In genomic region chr19:43595999-43596841, GRCh38 we compare ENCODE assay signal across 8 cellular contexts. TPM values are rescaled to one million over a fixed set of nuclear protein-coding genes. Genes with fewer than 3 reads are reported as not detected.
A peak's percentile ranks its signal among the peaks of the same experiment; 100 is the strongest.
DNase-seq lines count a peak whose midpoint lies in the region; ATAC-seq and TF ChIP-seq lines count a peak whose summit lies in the region.

TSS of gene IRGQ (minus strand) at chr19:43596134. CDS start at chr19:43595338, 796 bp downstream.
TSS of gene ZNF576 (plus strand) at chr19:43596595. CDS start at chr19:43597109, 514 bp downstream.

- H4K20me1 ChIP-seq in H9 (ENCODE audit: control insufficient read depth, insufficient read depth, insufficient read length): no peaks in the 10 kb centered on the region

- H3K9me3 Mint-ChIP-seq in H9: no peaks in the 10 kb centered on the region; a peak in 1 of 5 replicates
- H3K9me3 Mint-ChIP-seq in natural killer cell treated with Interleukin-12 subunit alpha and Interleukin-12 subunit beta and Interleukin-15 and Interleukin-18, amount 100 ng/mL, for 72 hours: no peaks in the 10 kb centered on the region

- no peaks in the 10 kb centered on the region for H3K27me3 ChIP-seq in H9 (ENCODE audit: insufficient read depth, low read length)
- no peaks in the 10 kb centered on the region for H3K27me3 ChIP-seq in MG63

- peaks cover 20% of the 10 kb centered on the region for H3K23me2 ChIP-seq in H9 (ENCODE audit: insufficient read length, low read depth, low read length, poor library complexity, severe bottlenecking)

- no peak; the same call in 2 of the 3 replicates for TF ChIP-seq CTCF in H9 (conservative IDR thresholded peaks at IDR 0.05)
- no peak for TF ChIP-seq CTCF in fibroblast of pulmonary artery (IDR thresholded peaks at IDR 0.05; ENCODE audit: low read length, missing control alignments)

- peak within 1 kb of the TSS; percentile 41 for H4K5ac ChIP-seq in H9 (ENCODE audit: insufficient read length, low read depth, low read length)

- no peak within 1 kb of the TSS for H3K56ac ChIP-seq in H9 (ENCODE audit: insufficient read length, low read depth, low read length)

- no peak within 1 kb of the TSS for H4K8ac ChIP-seq in H9 (replicated peaks; ENCODE audit: insufficient read length, low read depth, low read length)

- peaks cover 4% of the 10 kb centered on the region; the same call in 1 of the 2 replicates for H3K79me2 ChIP-seq in H9 (ENCODE audit: insufficient read depth, low read length)

- peaks cover 18 to 25% of the 10 kb centered on the region in 2 experiments for H3K4me1 Mint-ChIP-seq in H9
- H3K4me1 Mint-ChIP-seq in natural killer cell treated with Interleukin-12 subunit alpha and Interleukin-12 subunit beta and Interleukin-15 and Interleukin-18, amount 100 ng/mL, for 72 hours (ENCODE audit: low read depth in 2 of 2): peaks cover 34 to 40% of the 10 kb centered on the region in 2 donors

- peaks cover 52% of the 10 kb centered on the region for H3K36me3 ChIP-seq in MG63

- H3K9me3 ChIP-seq in H9 (ENCODE audit: control insufficient read depth, low read depth, low read length) (no peaks in the 10 kb centered on the region), MG63 (no peaks in the 10 kb centered on the region)

- H2AFZ ChIP-seq in H9 (ENCODE audit: low read length): no peak within 1 kb of the TSS

- no peaks in the 10 kb centered on the region for H3K79me1 ChIP-seq in H9 (ENCODE audit: insufficient read depth, low read depth, low read length, poor library complexity, severe bottlenecking)

- H4K91ac ChIP-seq in H9 (ENCODE audit: insufficient read length, low read depth, low read length): no peak within 1 kb of the TSS

- peak within 1 kb of the TSS; percentile 94 for H3K18ac ChIP-seq in H9 (ENCODE audit: insufficient read length, low read depth, low read length)

- no peak within 1 kb of the TSS for H2BK12ac ChIP-seq in H9 (ENCODE audit: insufficient read length, low read depth, low read length)

- no peak within 1 kb of the TSS for H2BK5ac ChIP-seq in H9 (ENCODE audit: insufficient read length, low read length)

- WGBS in H9 (ENCODE audit: extremely low coverage, insufficient read length, low lambda C conversion rate): no CpG with 5 or more reads among the region's 60 CpGs

- peak within 1 kb of the TSS; percentile 92 to 95 for H3K4me3 Mint-ChIP-seq in H9
- H3K4me3 Mint-ChIP-seq in natural killer cell treated with Interleukin-12 subunit alpha and Interleukin-12 subunit beta and Interleukin-15 and Interleukin-18, amount 100 ng/mL, for 72 hours: peak within 1 kb of the TSS; percentile 99

- H3K4me3 ChIP-seq in MG63: peak within 1 kb of the TSS; percentile 66
- peak within 1 kb of the TSS; percentile 94 for H3K4me3 ChIP-seq in fibroblast of pulmonary artery (replicated peaks; ENCODE audit: low read depth, low read length)

- H3K4me2 ChIP-seq in H9 (ENCODE audit: insufficient read depth, insufficient read length, low read length): peak within 1 kb of the TSS; percentile 98

- H3K27ac ChIP-seq in H9 (ENCODE audit: insufficient read length, low read depth, low read length): peak within 1 kb of the TSS; percentile 11

- H3K27me3 Mint-ChIP-seq in H9 (ENCODE audit: low read depth): no peaks in the 10 kb centered on the region
- no peaks in the 10 kb centered on the region for H3K27me3 Mint-ChIP-seq in natural killer cell treated with Interleukin-12 subunit alpha and Interleukin-12 subunit beta and Interleukin-15 and Interleukin-18, amount 100 ng/mL, for 72 hours

- no peak within 1 kb of the TSS for H3K23ac ChIP-seq in H9 (ENCODE audit: insufficient read length, low read depth, low read length)

- H3K36me3 Mint-ChIP-seq in H9 (ENCODE audit: insufficient read depth in 1 of 3, low read depth in 3 of 3): peaks cover 13 to 37% (median 27%) of the 10 kb centered on the region in 3 experiments
- H3K36me3 Mint-ChIP-seq in natural killer cell treated with Interleukin-12 subunit alpha and Interleukin-12 subunit beta and Interleukin-15 and Interleukin-18, amount 100 ng/mL, for 72 hours: peaks cover 10% of the 10 kb centered on the region

- peak within 1 kb of the TSS; percentile 96 to 99 (median 99) for H3K27ac Mint-ChIP-seq in H9
- H3K27ac Mint-ChIP-seq in natural killer cell treated with Interleukin-12 subunit alpha and Interleukin-12 subunit beta and Interleukin-15 and Interleukin-18, amount 100 ng/mL, for 72 hours: peak within 1 kb of the TSS; percentile 99 to 100

- peak; percentile 91 to 95 for ATAC-seq in natural killer cell treated with Interleukin-12 subunit alpha and Interleukin-12 subunit beta and Interleukin-15 and Interleukin-18, amount 100 ng/mL, for 72 hours
- ATAC-seq in stimulated activated naive CD8-positive, alpha-beta T cell treated with anti-CD3 and anti-CD28 coated beads, Interleukin-15, Interleukin-2, amounts not matched to agents 100 U/mL and 50 U/mL, for 24 hours: peak; percentile 83

- H3T11ph ChIP-seq in H9 (ENCODE audit: low read length): no peak within 1 kb of the TSS

- DNase-seq in ELR (ENCODE audit: low read depth) (peak; percentile 99), H9 (peak; percentile 100), MG63 (peak; percentile 98), SHP77 treated with DMSO at 0.1 percent for 48 hours (lab: John Stamatoyannopoulos, UW) (peak; percentile 95), fibroblast of pulmonary artery (ENCODE audit: low read depth) (peak; percentile 100)
- peak; percentile 100 for DNase-seq in activated effector memory CD4-positive, alpha-beta T cell treated with anti-CD3 and anti-CD28 coated beads, Interleukin-2, amount 50 U/mL, for 16 hours
- DNase-seq in natural killer cell treated with Interleukin-12 subunit alpha and Interleukin-12 subunit beta and Interleukin-15 and Interleukin-18, amount 100 ng/mL, for 72 hours (ENCODE audit: low spot score): peak; percentile 100
- DNase-seq in stimulated activated naive CD8-positive, alpha-beta T cell treated with anti-CD3 and anti-CD28 coated beads, Interleukin-15, Interleukin-2, amounts not matched to agents 100 U/mL and 50 U/mL, for 24 hours: peak; percentile 100

- no peak within 1 kb of the TSS for H2AK5ac ChIP-seq in H9 (ENCODE audit: insufficient read length, low read length)

- 0 out of 2 replicates have a peak, but pooled peaks cover 3% of the 10 kb centered on the region for H3K4me1 ChIP-seq in H9 (ENCODE audit: insufficient read depth, low read length)

- no peak within 1 kb of the TSS for H2BK20ac ChIP-seq in H9 (ENCODE audit: low read depth, low read length, poor library complexity, severe bottlenecking)

- H3K9ac ChIP-seq in H9 (ENCODE audit: extremely low read depth, insufficient read length, low read length): peak within 1 kb of the TSS; percentile 84

- H3K14ac ChIP-seq in H9 (ENCODE audit: insufficient read depth, low read length): peak within 1 kb of the TSS; percentile 26

- H2BK15ac ChIP-seq in H9 (ENCODE audit: low read depth, low read length): no peak within 1 kb of the TSS

- H2BK120ac ChIP-seq in H9 (ENCODE audit: low read depth, low read length, poor library complexity, severe bottlenecking): no peak within 1 kb of the TSS

- no peak within 1 kb of the TSS for H3K4ac ChIP-seq in H9 (ENCODE audit: low read depth, low read length)

RNA-seq across cellular contexts. Expression of gene IRGQ, which starts in this region (rescaled TPM):
- 24.1 and 25.4 TPM in 2 replicates for total RNA-seq in H9 (2021)
- total RNA-seq in MG63 (2014; rRNA removed; shearing (Covaris generic); ENCODE audit: low replicate concordance): 13.3 and 16.9 TPM in 2 replicates
- total RNA-seq in natural killer cell treated with Interleukin-12 subunit alpha and Interleukin-12 subunit beta and Interleukin-15 and Interleukin-18, amount 100 ng/mL, for 72 hours: 10 to 100 TPM; 36.8 to 42.6 TPM

RNA-seq across cellular contexts. Expression of gene ZNF576, which starts in this region (rescaled TPM):
- total RNA-seq in H9 (2021): 16.3 and 19.7 TPM in 2 replicates
- total RNA-seq in MG63 (2014; rRNA removed; shearing (Covaris generic); ENCODE audit: low replicate concordance): 15.9 and 26.1 TPM in 2 replicates
- 10 to 100 TPM; 19.5 to 22.3 TPM for total RNA-seq in natural killer cell treated with Interleukin-12 subunit alpha and Interleukin-12 subunit beta and Interleukin-15 and Interleukin-18, amount 100 ng/mL, for 72 hours

Comparison
In these comparisons a context has a peak if more than half of its experiments do, and no peak if none do; other contexts are left out.
1. Peak in every context shown above with its lines: DNase-seq, ATAC-seq, H3K4me3 ChIP-seq and H3K27ac ChIP-seq.